Comparison of ENCODE assay signal across 6 cellular contexts in genomic region chr5:113971454-113971853, GRCh38.
"Had no signal": no experiment of that assay in that cellular context is flagged by ENCODE, and none has a peak within 500 bp of the region (broad histone marks: within the 10 kb centered on the region; RNA-seq: fewer than 3 reads in every experiment).

No MANE protein-coding gene starts in this region.

- H3K27ac ChIP-seq: HL-60 had no signal

- ATAC-seq: GM23338, HepG2 had no signal

- DNase-seq: H9, HCEC 1CT, KBM-7 had no signal
